In genomic region chr20:41072099-41072798, GRCh38 we compare ENCODE assay signal across 8 cellular contexts. TPM values are rescaled to one million over a fixed set of nuclear protein-coding genes. Genes with fewer than 3 reads are reported as not detected.
DNase-seq lines count a peak whose midpoint lies in the region; ATAC-seq and TF ChIP-seq lines count a peak whose summit lies in the region.

No MANE protein-coding gene starts in this region.

- H3K27ac Mint-ChIP-seq in Caco-2 (ENCODE audit: unreplicated experiment), result no peak overlapping the region

- no peaks in the 10 kb centered on the region for H3K9me2 ChIP-seq in OCI-LY1 (ENCODE audit: low read depth, low read length)

- H3K4me1 Mint-ChIP-seq in Caco-2 (ENCODE audit: low read depth, unreplicated experiment), result peaks cover 21% of the 10 kb centered on the region

- H3K4me1 ChIP-seq in OCI-LY1 (ENCODE audit: insufficient read depth, low read length, severe bottlenecking) (peaks cover 39% of the 10 kb centered on the region), muscle layer of colon (ENCODE audit: insufficient read depth, low read length) (peaks cover 40% of the 10 kb centered on the region), Caco-2 (peaks cover 8% of the 10 kb centered on the region)

- H3K4me3 ChIP-seq in OCI-LY1 (ENCODE audit: low read depth, low read length, poor library complexity, severe bottlenecking), result no peak overlapping the region
- H3K4me3 ChIP-seq in coronary artery, result no peak overlapping the region
- H3K4me3 ChIP-seq in muscle layer of colon (ENCODE audit: low read depth in 1 of 2, low read length in 2 of 2), result no peak overlapping the region
- H3K4me3 ChIP-seq in Caco-2 (ENCODE audit: low read depth, low read length), result no peak overlapping the region

- no peaks in the 10 kb centered on the region for H3F3A ChIP-seq in OCI-LY1 (ENCODE audit: insufficient read depth, low read length)

- no peak overlapping the region for H3K4me3 Mint-ChIP-seq in Caco-2 (ENCODE audit: unreplicated experiment)

- H3K9me3 Mint-ChIP-seq in Caco-2 (ENCODE audit: unreplicated experiment), result no peaks in the 10 kb centered on the region

- H3K27me3 ChIP-seq in OCI-LY1 (ENCODE audit: insufficient read depth, low read length) (no peaks in the 10 kb centered on the region), muscle layer of colon (ENCODE audit: control insufficient read depth in 1 of 2, insufficient read depth in 2 of 2, low read length in 2 of 2) (no peaks in the 10 kb centered on the region), Caco-2 (replicated peaks; ENCODE audit: control insufficient read depth, insufficient read depth, low read length) (no peaks in the 10 kb centered on the region)

- H3K9me3 ChIP-seq in OCI-LY1 (ENCODE audit: low read length) (no peaks in the 10 kb centered on the region), muscle layer of colon (ENCODE audit: low read length) (no peaks in the 10 kb centered on the region), Caco-2 (no peaks in the 10 kb centered on the region)

- DNase-seq in AG09319 (ENCODE audit: extremely low read depth, low read depth) (peak; percentile 53), coronary artery (ENCODE audit: low spot score) (no peak), Caco-2 (no peak), GF-D8 (lab: John Stamatoyannopoulos, UW) (no peak), HK-2 (ENCODE audit: unreplicated experiment) (no peak)

- intact Hi-C loops in Caco-2 (cut with micrococcal nuclease; ENCODE audit: unreplicated experiment), result loop anchor here (10.0 kb wide), 1 partner anchor 63 kb away; the partner anchor contains the start of gene PLCG1

- no peak overlapping the region for H3K4me2 ChIP-seq in OCI-LY1 (ENCODE audit: low read length)

- no peak for ATAC-seq in HG03159 (IDR thresholded peaks at IDR 0.05; ENCODE audit: unreplicated experiment)

- no peak overlapping the region for H2AFZ ChIP-seq in OCI-LY1 (ENCODE audit: low read length)

- peaks cover 82% of the 10 kb centered on the region for H3K79me2 ChIP-seq in OCI-LY1 (ENCODE audit: insufficient read depth, low read length)

- H3K27ac ChIP-seq in OCI-LY1 (ENCODE audit: low read depth, low read length, poor library complexity, severe bottlenecking), result peak overlapping the region; percentile 20
- peak overlapping the region; percentile 51 to 65 for H3K27ac ChIP-seq in coronary artery
- H3K27ac ChIP-seq in muscle layer of colon (ENCODE audit: low read depth, low read length), result peak overlapping the region; percentile 20

- TF ChIP-seq CTCF in AG09319 (IDR thresholded peaks at IDR 0.05; ENCODE audit: low read depth, low read length) (no peak), OCI-LY1 (IDR thresholded peaks at IDR 0.05; ENCODE audit: low read length) (no peak), coronary artery (IDR thresholded peaks at IDR 0.05) (no peak), Caco-2 (IDR thresholded peaks at IDR 0.05; ENCODE audit: insufficient read depth in 1 of 2, low read depth in 1 of 2, low read length in 1 of 2, severe bottlenecking in 1 of 2, unreplicated experiment in 1 of 2) (no peak)

- peaks cover 32% of the 10 kb centered on the region for H3K36me3 Mint-ChIP-seq in Caco-2 (ENCODE audit: insufficient read depth, unreplicated experiment)

- H3K27me3 Mint-ChIP-seq in Caco-2 (ENCODE audit: insufficient read depth, unreplicated experiment), result no peaks in the 10 kb centered on the region

- no peaks in the 10 kb centered on the region for H4K20me1 ChIP-seq in OCI-LY1 (ENCODE audit: insufficient read depth, low read length)

- H3K9ac ChIP-seq in OCI-LY1 (ENCODE audit: low read length), result no peak overlapping the region
- no peak overlapping the region for H3K9ac ChIP-seq in muscle layer of colon (ENCODE audit: low read length)

- BruUV-seq in Caco-2 (replicated peaks; lab: Mats Ljungman, UMichigan), result no TSS peak

- POLR2A ChIA-PET in Caco-2 (lab: Charles Lee), result no interaction called here

- CTCF ChIA-PET in Caco-2 (lab: Charles Lee), result interaction anchor here (0.6 to 4.0 kb wide), 2 partner anchors 17 to 82 kb away, joined by 3 to 30 read pairs; no protein-coding TSS in a partner anchor

- peaks cover 83% of the 10 kb centered on the region for H3K36me3 ChIP-seq in OCI-LY1 (ENCODE audit: insufficient read depth, low read length)
- peaks cover 8% of the 10 kb centered on the region for H3K36me3 ChIP-seq in muscle layer of colon (ENCODE audit: insufficient read depth, low read length)
- H3K36me3 ChIP-seq in Caco-2 (ENCODE audit: control insufficient read depth, insufficient read depth, low read length), result peaks cover 1% of the 10 kb centered on the region; the same call in 1 of the 2 replicates

RNA-seq across cellular contexts. Expression of gene TOP1, which starts 43.6 kb away (rescaled TPM):
- total RNA-seq in Caco-2 (2022), result 142 and 144 TPM in 2 replicates
